In the genomic region with DNA sequence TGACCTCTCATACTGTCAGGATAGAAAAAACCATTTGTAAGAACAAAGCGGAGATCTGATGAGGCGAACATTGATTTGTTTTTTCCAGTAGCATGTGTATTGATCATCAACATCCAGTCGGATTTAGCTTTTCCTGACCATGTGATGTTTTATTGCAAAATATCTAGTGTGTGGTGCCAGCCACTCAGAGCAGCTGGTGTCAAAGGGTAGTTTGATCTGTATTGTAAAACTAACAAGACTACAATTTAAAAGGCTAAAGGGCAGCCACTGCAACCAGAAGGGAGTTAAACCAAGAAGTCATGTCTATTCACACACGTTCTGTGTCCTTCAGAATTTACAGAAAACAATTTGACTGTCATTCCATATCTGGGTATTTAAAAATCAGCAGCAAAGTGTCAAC, we compare ENCODE assay signal across 25 cellular contexts.
"Had no signal": no experiment of that assay in that cellular context is flagged by ENCODE, and none has a peak within 500 bp of the region (broad histone marks: within the 10 kb centered on the region; RNA-seq: fewer than 3 reads in every experiment).

No MANE protein-coding gene starts in this region.

- FAIRE-seq: endometrium, islet of Langerhans, keratinocyte had no signal

- DNase-seq: colonic mucosa; cortex of kidney; effector CD8-positive, alpha-beta T cell; effector memory CD8-positive, alpha-beta T cell; endodermal cell; erythroblast; esophagus squamous epithelium; foreskin fibroblast; foreskin melanocyte; gastrocnemius medialis; glutamatergic neuron; head of caudate nucleus; heart right ventricle; hippocampal formation; left cardiac atrium; left ventricle myocardium inferior; lower lobe of right lung; mesenchymal stem cell; mucosa of descending colon; naive thymus-derived CD4-positive, alpha-beta T cell had no signal

- H3K4me1 ChIP-seq: colonic mucosa, esophagus squamous epithelium, gastrocnemius medialis, heart right ventricle, left ventricle myocardium inferior, lower lobe of right lung had no signal

- H3K9me3 ChIP-seq: colonic mucosa, esophagus squamous epithelium, gastrocnemius medialis, heart right ventricle, left ventricle myocardium inferior, lower lobe of right lung, mucosa of descending colon had no signal

- H3K36me3 ChIP-seq: colonic mucosa, esophagus squamous epithelium, gastrocnemius medialis, heart right ventricle, left ventricle myocardium inferior, lower lobe of right lung had no signal

- H3K27me3 ChIP-seq: colonic mucosa, esophagus squamous epithelium, gastrocnemius medialis, heart right ventricle had no signal

- H3K4me3 ChIP-seq: colonic mucosa, esophagus squamous epithelium, gastrocnemius medialis, heart right ventricle, left ventricle myocardium inferior, lower lobe of right lung, mucosa of descending colon had no signal

- ATAC-seq: effector memory CD8-positive, alpha-beta T cell; esophagus mucosa; gastrocnemius medialis; heart right ventricle; left cardiac atrium; lower lobe of right lung; mucosa of descending colon; naive thymus-derived CD4-positive, alpha-beta T cell had no signal

- H3K27ac ChIP-seq: colonic mucosa, epithelial cell of prostate, esophagus squamous epithelium, gastrocnemius medialis, heart right ventricle, left ventricle myocardium inferior, lower lobe of right lung had no signal
